Comparison of ENCODE assay signal across 8 cellular contexts in the genomic region with DNA sequence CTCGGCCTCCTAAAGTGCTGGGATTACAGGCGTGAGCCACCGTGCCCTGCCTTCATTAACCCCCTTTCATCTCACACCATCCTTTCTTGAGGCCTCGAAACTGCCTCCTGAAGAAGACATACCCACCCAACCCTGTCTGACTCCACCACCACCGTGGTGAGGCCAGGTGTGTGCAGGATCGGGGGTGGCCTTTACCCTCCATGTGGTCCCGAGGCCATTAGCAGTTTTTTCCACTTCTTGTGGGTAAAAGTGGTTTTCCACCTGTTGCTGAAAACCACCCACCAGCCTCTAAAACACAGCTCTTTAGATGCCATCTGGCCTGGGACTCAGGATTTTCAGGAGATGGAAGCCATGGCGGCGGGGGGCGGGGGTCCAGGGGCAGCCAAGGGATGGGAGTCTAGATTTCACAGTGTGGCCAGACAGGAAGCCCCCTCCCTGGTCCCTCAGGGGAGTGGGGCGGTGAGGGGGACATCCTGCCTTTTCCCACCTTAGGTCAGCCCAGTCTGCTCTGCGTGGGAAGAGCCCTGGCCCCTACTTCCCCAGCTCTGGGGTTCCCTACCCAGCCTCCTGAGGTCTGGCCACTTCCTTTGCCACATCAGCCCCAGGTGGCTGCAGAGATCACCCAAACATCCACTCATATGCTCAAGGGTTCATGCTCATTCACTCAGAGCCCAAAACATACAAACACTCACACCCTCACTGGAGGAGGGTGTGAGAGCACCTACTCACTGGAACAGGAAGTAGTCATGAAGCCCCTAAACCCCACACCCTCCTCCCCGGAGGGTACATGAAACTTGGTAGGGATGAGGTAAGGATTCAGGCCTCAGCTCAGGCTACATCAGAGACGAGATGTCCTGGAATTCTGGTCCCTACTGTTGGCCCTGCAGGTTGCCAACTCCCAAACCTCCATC. TPM values are rescaled to one million over a fixed set of nuclear protein-coding genes. Genes with fewer than 3 reads are reported as not detected.
A peak's percentile ranks its signal among the peaks of the same experiment; 100 is the strongest.
DNase-seq lines count a peak whose midpoint lies in the region; ATAC-seq and TF ChIP-seq lines count a peak whose summit lies in the region.

No MANE protein-coding gene starts in this region.

- H3K4me1 Mint-ChIP-seq in activated T-helper 17 cell treated with anti-CD3 and anti-CD28 coated beads, Interleukin-2, amount 50 U/mL, for 72 hours: peaks cover 53% of the 10 kb centered on the region
- H3K4me1 Mint-ChIP-seq in nephron: peaks cover 19% of the 10 kb centered on the region

- peak overlapping the region; percentile 80 for H3K4me3 Mint-ChIP-seq in activated T-helper 17 cell treated with anti-CD3 and anti-CD28 coated beads, Interleukin-2, amount 50 U/mL, for 72 hours
- peak overlapping the region in 2 of 3 experiments; percentile 48 to 58 for H3K4me3 Mint-ChIP-seq in nephron

- DNase-seq in pons (ENCODE audit: low spot score) (no peak), NCI-H1436 treated with DMSO at 0.1 percent for 48 hours (lab: John Stamatoyannopoulos, UW) (no peak), HUDEP-2 (lab: John Stamatoyannopoulos, UW; ENCODE audit: unreplicated experiment in 76 of 76) (no peak), DMS79 (lab: John Stamatoyannopoulos, UW) (no peak)

- H3K27ac Mint-ChIP-seq in activated T-helper 17 cell treated with anti-CD3 and anti-CD28 coated beads, Interleukin-2, amount 50 U/mL, for 72 hours: peak overlapping the region; percentile 93
- no peak overlapping the region for H3K27ac Mint-ChIP-seq in nephron

- no peaks in the 10 kb centered on the region for H3K27me3 Mint-ChIP-seq in activated T-helper 17 cell treated with anti-CD3 and anti-CD28 coated beads, Interleukin-2, amount 50 U/mL, for 72 hours
- H3K27me3 Mint-ChIP-seq in nephron (ENCODE audit: low read depth): peaks cover 40% of the 10 kb centered on the region

- H3K36me3 Mint-ChIP-seq in activated T-helper 17 cell treated with anti-CD3 and anti-CD28 coated beads, Interleukin-2, amount 50 U/mL, for 72 hours (ENCODE audit: low read depth): peaks cover 5% of the 10 kb centered on the region
- H3K36me3 Mint-ChIP-seq in nephron (ENCODE audit: low read depth): no peaks in the 10 kb centered on the region

- TF ChIP-seq CTCF in nephron (IDR thresholded peaks at IDR 0.05; ENCODE audit: unreplicated experiment in 3 of 3): no peak

- ATAC-seq in GM19025 (IDR thresholded peaks at IDR 0.05; ENCODE audit: low read depth, unreplicated experiment) (peak; percentile 38), HG03378 (IDR thresholded peaks at IDR 0.05; ENCODE audit: unreplicated experiment) (peak; percentile 40)
- ATAC-seq in activated T-helper 17 cell treated with anti-CD3 and anti-CD28 coated beads, Interleukin-2, amount 50 U/mL, for 72 hours (replicated peaks): peak; percentile 72

- no peaks in the 10 kb centered on the region for H3K9me3 Mint-ChIP-seq in activated T-helper 17 cell treated with anti-CD3 and anti-CD28 coated beads, Interleukin-2, amount 50 U/mL, for 72 hours
- no peaks in the 10 kb centered on the region for H3K9me3 Mint-ChIP-seq in nephron

RNA-seq across cellular contexts. Expression of a gene that starts 2.3 kb away (rescaled TPM):
- 1 to 10 TPM in 1 of 2 donors, not detected in 1; 1.2 TPM for total RNA-seq in activated T-helper 17 cell treated with anti-CD3 and anti-CD28 coated beads, Interleukin-2, amount 50 U/mL, for 72 hours

RNA-seq across cellular contexts. Expression of a gene that starts 28.7 kb away (rescaled TPM):
- total RNA-seq in activated T-helper 17 cell treated with anti-CD3 and anti-CD28 coated beads, Interleukin-2, amount 50 U/mL, for 72 hours: 10 to 100 TPM; 13.3 to 22.3 TPM

RNA-seq across cellular contexts. Expression of a gene that starts 39.4 kb away (rescaled TPM):
- total RNA-seq in activated T-helper 17 cell treated with anti-CD3 and anti-CD28 coated beads, Interleukin-2, amount 50 U/mL, for 72 hours: 10 to 100 TPM; 32.3 to 43.7 TPM
